Comparison of ENCODE assay signal across 19 cellular contexts in genomic region chr5:128763324-128763723, GRCh38.
DNase-seq lines count a peak whose midpoint lies in the region; ATAC-seq and TF ChIP-seq lines count a peak whose summit lies in the region.
"Had no signal": no experiment of that assay in that cellular context is flagged by ENCODE, and none has a peak within 500 bp of the region (broad histone marks: within the 10 kb centered on the region; RNA-seq: fewer than 3 reads in every experiment).

No MANE protein-coding gene starts in this region.

- no peak overlapping the region for H3K4me3 Mint-ChIP-seq in activated CD8-positive, alpha-beta memory T cell treated with anti-CD3 and anti-CD28 coated beads, Interleukin-2, amount 10 ng/mL, durations not matched to agents 7 days and 5 days
- H3K4me3 Mint-ChIP-seq: B cell; CD14-positive monocyte; CD4-positive, alpha-beta T cell; CD8-positive, alpha-beta memory T cell; HFFc6 had no signal

- no peaks in the 10 kb centered on the region; a peak in 1 of 22 replicates for H3K27me3 ChIP-seq in BLaER1 treated with 17β-estradiol and CSF1 and Interleukin-3, amounts not matched to agents 10 nM and 100 nM
- no peaks in the 10 kb centered on the region for H3K27me3 ChIP-seq in left ventricle myocardium inferior (ENCODE audit: low read depth)
- H3K27me3 ChIP-seq: BLaER1 had no signal

- intact Hi-C loops in left ventricle myocardium inferior (cut with micrococcal nuclease): no loop called here

- peaks cover 21 to 46% (median 34%) of the 10 kb centered on the region in 10 experiments for H3K4me1 ChIP-seq in BLaER1 treated with 17β-estradiol and CSF1 and Interleukin-3, amounts not matched to agents 10 nM and 100 nM
- H3K4me1 ChIP-seq in left ventricle myocardium inferior: no peaks in the 10 kb centered on the region
- H3K4me1 ChIP-seq: HAP-1 had no signal

- H3K9me3 Mint-ChIP-seq in activated CD8-positive, alpha-beta memory T cell treated with anti-CD3 and anti-CD28 coated beads, Interleukin-2, amount 10 ng/mL, durations not matched to agents 7 days and 5 days (ENCODE audit: low read depth): peaks cover 2% of the 10 kb centered on the region
- H3K9me3 Mint-ChIP-seq: HFFc6 had no signal

- no peaks in the 10 kb centered on the region for H3K4me1 Mint-ChIP-seq in activated CD8-positive, alpha-beta memory T cell treated with anti-CD3 and anti-CD28 coated beads, Interleukin-2, amount 10 ng/mL, durations not matched to agents 7 days and 5 days
- H3K4me1 Mint-ChIP-seq: B cell; CD14-positive monocyte; CD8-positive, alpha-beta memory T cell had no signal

- no peak for ATAC-seq in HG03139 (IDR thresholded peaks at IDR 0.05; ENCODE audit: unreplicated experiment)
- no peak for ATAC-seq in activated CD8-positive, alpha-beta memory T cell treated with anti-CD3 and anti-CD28 coated beads, Interleukin-2, amount 10 ng/mL, durations not matched to agents 7 days and 5 days

- no peak overlapping the region for H3K4me3 ChIP-seq in BLaER1 treated with 17β-estradiol and CSF1 and Interleukin-3, amounts not matched to agents 10 nM and 100 nM
- H3K4me3 ChIP-seq in left ventricle myocardium inferior: no peak overlapping the region
- H3K4me3 ChIP-seq: BLaER1, HAP-1 had no signal

- H3K27ac ChIP-seq in BLaER1 treated with 17β-estradiol and CSF1 and Interleukin-3, amounts not matched to agents 10 nM and 100 nM: no peak overlapping the region
- H3K27ac ChIP-seq in left ventricle myocardium inferior (replicated peaks): no peak overlapping the region
- H3K27ac ChIP-seq: 22Rv1, BLaER1 had no signal

- no peaks in the 10 kb centered on the region for H3K27me3 Mint-ChIP-seq in activated CD8-positive, alpha-beta memory T cell treated with anti-CD3 and anti-CD28 coated beads, Interleukin-2, amount 10 ng/mL, durations not matched to agents 7 days and 5 days
- H3K27me3 Mint-ChIP-seq: B cell; CD4-positive, alpha-beta T cell; CD8-positive, alpha-beta memory T cell had no signal

- no peaks in the 10 kb centered on the region for H4K20me1 ChIP-seq in BLaER1 treated with 17β-estradiol and CSF1 and Interleukin-3, amounts not matched to agents 10 nM and 100 nM
- H4K20me1 ChIP-seq: BLaER1 had no signal

- DNase-seq in DMS 273 (lab: John Stamatoyannopoulos, UW; ENCODE audit: unreplicated experiment) (peak; percentile 18), DMS 273 treated with DMSO at 0.1 percent for 48 hours (lab: John Stamatoyannopoulos, UW) (no peak), left ventricle myocardium inferior (peak; percentile 23), left kidney (ENCODE audit: low read depth, low spot score) (peak; percentile 16), NCI-H1092 treated with DMSO at 0.1 percent for 48 hours (lab: John Stamatoyannopoulos, UW) (no peak)
- DNase-seq in activated CD8-positive, alpha-beta memory T cell treated with anti-CD3 and anti-CD28 coated beads, Interleukin-2, amount 10 ng/mL, durations not matched to agents 7 days and 5 days: no peak
- DNase-seq: CD4-positive, alpha-beta T cell; CD8-positive, alpha-beta memory T cell; DMS153; DND-41; GOT3; HFFc6 had no signal

- H3K4me2 ChIP-seq in BLaER1 treated with 17β-estradiol and CSF1 and Interleukin-3, amounts not matched to agents 10 nM and 100 nM: peak overlapping the region in 9 of 11 experiments; percentile 16 to 76 (median 50); a peak in 6 of 22 replicates
- H3K4me2 ChIP-seq: BLaER1 had no signal

- H3K9me3 ChIP-seq in BLaER1 treated with 17β-estradiol and CSF1 and Interleukin-3, amounts not matched to agents 10 nM and 100 nM (replicated peaks in 1 of 11): peaks cover 0 to 11% (median 6%) of the 10 kb centered on the region in 11 experiments; a peak in 9 of 22 replicates
- peaks cover 4% of the 10 kb centered on the region for H3K9me3 ChIP-seq in left ventricle myocardium inferior (replicated peaks)
- H3K9me3 ChIP-seq: BLaER1, HAP-1 had no signal

- no peak overlapping the region for H3K27ac Mint-ChIP-seq in activated CD8-positive, alpha-beta memory T cell treated with anti-CD3 and anti-CD28 coated beads, Interleukin-2, amount 10 ng/mL, durations not matched to agents 7 days and 5 days
- H3K27ac Mint-ChIP-seq: B cell; CD14-positive monocyte; CD4-positive, alpha-beta T cell; CD8-positive, alpha-beta memory T cell; HFFc6 had no signal

- CTCF ChIA-PET in activated CD8-positive, alpha-beta memory T cell treated with anti-CD3 and anti-CD28 coated beads, Interleukin-2, amount 10 ng/mL, durations not matched to agents 7 days and 5 days (lab: Charles Lee): no interaction called here

- H3K36me3 ChIP-seq in BLaER1 treated with 17β-estradiol and CSF1 and Interleukin-3, amounts not matched to agents 10 nM and 100 nM: no peaks in the 10 kb centered on the region
- no peaks in the 10 kb centered on the region for H3K36me3 ChIP-seq in left ventricle myocardium inferior
- H3K36me3 ChIP-seq: BLaER1, HAP-1 had no signal

- H3K36me3 Mint-ChIP-seq in activated CD8-positive, alpha-beta memory T cell treated with anti-CD3 and anti-CD28 coated beads, Interleukin-2, amount 10 ng/mL, durations not matched to agents 7 days and 5 days: no peaks in the 10 kb centered on the region
- H3K36me3 Mint-ChIP-seq: CD14-positive monocyte; CD8-positive, alpha-beta memory T cell had no signal

- no peak for TF ChIP-seq CTCF in left ventricle myocardium inferior (IDR thresholded peaks at IDR 0.05; ENCODE audit: borderline replicate concordance)

- H3K9ac ChIP-seq in BLaER1 treated with 17β-estradiol and CSF1 and Interleukin-3, amounts not matched to agents 10 nM and 100 nM: no peak overlapping the region
- H3K9ac ChIP-seq: BLaER1 had no signal

Comparison
In these comparisons a context has a peak if more than half of its experiments do, and no peak if none do; other contexts are left out.
1. DNase-seq: peak in DMS 273 (single experiment), left ventricle myocardium inferior (single experiment) and left kidney (single experiment); none in DMS 273 treated with DMSO at 0.1 percent for 48 hours (single experiment), NCI-H1092 treated with DMSO at 0.1 percent for 48 hours (single experiment) and activated CD8-positive, alpha-beta memory T cell treated with anti-CD3 and anti-CD28 coated beads, Interleukin-2, amount 10 ng/mL, durations not matched to agents 7 days and 5 days (single experiment).